In the genomic region with DNA sequence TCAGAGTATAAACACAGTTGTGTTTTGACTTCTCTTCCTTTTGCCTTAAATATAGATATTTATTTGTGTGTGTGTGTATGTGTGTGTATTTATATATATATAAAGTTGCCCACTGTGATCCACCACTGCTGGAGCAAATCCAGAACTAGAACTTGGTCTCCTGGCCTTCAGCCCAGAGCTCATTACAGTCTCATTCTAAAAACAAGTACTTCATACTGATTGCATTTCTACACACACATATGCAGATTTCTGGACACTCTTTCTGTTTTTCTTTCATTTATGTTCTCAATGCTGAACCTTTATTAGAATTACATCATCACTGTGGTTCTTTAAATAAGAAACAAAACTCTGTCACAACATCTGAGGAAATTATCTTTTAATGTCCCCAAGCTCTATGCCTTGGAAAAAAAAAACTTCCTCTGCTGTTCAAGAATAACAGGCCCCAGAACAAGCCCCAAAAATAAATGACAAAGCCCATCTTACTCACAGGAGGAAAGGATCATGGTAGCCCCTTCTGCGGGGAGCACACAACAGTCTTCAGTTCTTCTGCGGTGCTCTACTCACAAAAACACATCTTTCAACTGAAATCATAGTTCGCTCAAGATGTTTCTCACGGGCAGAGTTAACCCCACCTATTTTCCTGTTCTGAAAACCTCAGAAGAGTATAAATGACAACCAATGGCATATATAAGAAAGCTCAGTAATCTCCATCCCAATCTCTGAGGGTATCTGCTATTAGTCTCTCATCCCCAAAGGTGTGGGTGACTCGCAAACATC, we compare ENCODE assay signal across 15 cellular contexts. TPM values are rescaled to one million over a fixed set of nuclear protein-coding genes. Genes with fewer than 3 reads are reported as not detected.
DNase-seq lines count a peak whose midpoint lies in the region; ATAC-seq, FAIRE-seq and TF ChIP-seq lines count a peak whose summit lies in the region.
"Had no signal": no experiment of that assay in that cellular context is flagged by ENCODE, and none has a peak within 500 bp of the region (broad histone marks: within the 10 kb centered on the region; RNA-seq: fewer than 3 reads in every experiment).

TXK (minus strand) TSS at position 583 of the 777 bp plus-strand sequence; CDS start at position 503, 80 bp downstream.

- FAIRE-seq in H54 (lab: Jason Lieb, UNC), result no peak
- FAIRE-seq: D721Med had no signal

- TF ChIP-seq POLR2A in Peyer's patch (IDR thresholded peaks at IDR 0.05), result no peak
- no peak for TF ChIP-seq POLR2A in H54 (IDR thresholded peaks at IDR 0.05; ENCODE audit: low read depth, low read length)

- H3K4me3 Mint-ChIP-seq in natural killer cell, result peak within 1 kb of the TSS; percentile 97
- H3K4me3 Mint-ChIP-seq: brain, H9 had no signal

- DNase-seq in DMS 273 (lab: John Stamatoyannopoulos, UW; ENCODE audit: unreplicated experiment) (peak; percentile 16), DMS 273 treated with DMSO at 0.1 percent for 48 hours (lab: John Stamatoyannopoulos, UW) (no peak), Peyer's patch (no peak), astrocyte of the hippocampus (ENCODE audit: low read depth, low spot score) (peak; percentile 61), natural killer cell (no peak), AG08396 (ENCODE audit: low spot score) (no peak), retina (no peak), H54 (ENCODE audit: insufficient read length, low spot score) (no peak)
- DNase-seq: H9; NCI-H1436 treated with DMSO at 0.1 percent for 48 hours; stimulated activated CD4-positive, alpha-beta T cell treated with anti-CD3 and anti-CD28 coated beads, Interleukin-4, amount 100 ng/mL, for 4 hours; substantia nigra had no signal

- H3K9me3 ChIP-seq in Peyer's patch, result no peaks in the 10 kb centered on the region

- no peaks in the 10 kb centered on the region for H3K36me3 Mint-ChIP-seq in natural killer cell
- H3K36me3 Mint-ChIP-seq: brain had no signal

- peaks cover 0 to 9% (median 2%) of the 10 kb centered on the region in 4 donors for H3K4me1 ChIP-seq in Peyer's patch

- TF ChIP-seq CTCF in Peyer's patch (IDR thresholded peaks at IDR 0.05) (no peak), natural killer cell (IDR thresholded peaks at IDR 0.05) (no peak)

- peak in 2 of 3 donors; percentile 16 to 19 for ATAC-seq in natural killer cell

- peaks cover 0 to 13% (median 0%) of the 10 kb centered on the region in 3 donors for H3K36me3 ChIP-seq in Peyer's patch

- no peaks in the 10 kb centered on the region for H3K27me3 ChIP-seq in Peyer's patch

- peaks cover 79 to 90% of the 10 kb centered on the region in 2 donors for H3K4me1 Mint-ChIP-seq in natural killer cell

- peak within 1 kb of the TSS in 3 of 4 donors; percentile 8 to 45 (median 27) for H3K27ac ChIP-seq in Peyer's patch
- H3K27ac ChIP-seq: 22Rv1 had no signal

- H3K4me3 ChIP-seq in Peyer's patch, result peak within 1 kb of the TSS; percentile 3 to 21 (median 12)

- peak within 1 kb of the TSS in 1 of 2 donors; percentile 91 for H3K27ac Mint-ChIP-seq in natural killer cell

- no peaks in the 10 kb centered on the region for H3K27me3 Mint-ChIP-seq in natural killer cell (ENCODE audit: low read depth in 2 of 2)

- intact Hi-C loops in natural killer cell (cut with micrococcal nuclease), result loop anchor here (5.0 to 10.0 kb wide), 2 partner anchors 87 to 219 kb away; partner anchors contain the start of gene NFXL1

- no peaks in the 10 kb centered on the region for H3K9me3 Mint-ChIP-seq in natural killer cell
- H3K9me3 Mint-ChIP-seq: brain, H9 had no signal

RNA-seq across cellular contexts. Expression of gene TXK, which starts in this region (rescaled TPM):
- 10 to 100 TPM in 2 of 4 donors, 1 to 10 TPM in 2; 3.9 to 33.0 (median 9.5) TPM for total RNA-seq in Peyer's patch
- 100 to 1,000 TPM; 197 to 338 (median 225) TPM for total RNA-seq in natural killer cell

Comparison
In these comparisons a context has a peak if more than half of its experiments do, and no peak if none do; other contexts are left out.
1. RNA of gene TXK (total RNA-seq): 197 to 338 TPM in natural killer cell; 3.9 to 33.0 TPM in Peyer's patch; every median in the first group is over 4 times any median in the second.
2. DNase-seq: peak in DMS 273 (single experiment) and astrocyte of the hippocampus (single experiment); none in DMS 273 treated with DMSO at 0.1 percent for 48 hours (single experiment), Peyer's patch (0 of 3), natural killer cell (single experiment), AG08396 (single experiment), retina (single experiment) and H54 (single experiment).